Comparison of ENCODE assay signal across 8 cellular contexts in genomic region chr17:7687908-7688807, GRCh38. TPM values are rescaled to one million over a fixed set of nuclear protein-coding genes. Genes with fewer than 3 reads are reported as not detected.
DNase-seq lines count a peak whose midpoint lies in the region; ATAC-seq and TF ChIP-seq lines count a peak whose summit lies in the region.

Gene WRAP53, plus strand, starts transcription at chr17:7688477. Its CDS starts 172 bp downstream, at chr17:7688649.

- peaks cover 25% of the 10 kb centered on the region for H3K4me1 Mint-ChIP-seq in activated naive CD8-positive, alpha-beta T cell treated with anti-CD3 and anti-CD28 coated beads, Interleukin-2, amount 10 ng/mL, durations not matched to agents 7 days and 5 days

- H3K4me3 Mint-ChIP-seq in activated naive CD8-positive, alpha-beta T cell treated with anti-CD3 and anti-CD28 coated beads, Interleukin-2, amount 10 ng/mL, durations not matched to agents 7 days and 5 days = peak within 1 kb of the TSS; percentile 99

- H3K4me1 ChIP-seq in ovary (ENCODE audit: insufficient read depth) (peaks cover 7% of the 10 kb centered on the region), tibial artery (peaks cover 0 to 33% (median 21%) of the 10 kb centered on the region in 4 donors)

- H3K9me2 ChIP-seq in SU-DHL-6 (replicated peaks; ENCODE audit: insufficient read depth, low read length) = no peaks in the 10 kb centered on the region

- H3K27me3 Mint-ChIP-seq in activated naive CD8-positive, alpha-beta T cell treated with anti-CD3 and anti-CD28 coated beads, Interleukin-2, amount 10 ng/mL, durations not matched to agents 7 days and 5 days = no peaks in the 10 kb centered on the region

- DNase-seq in NCI-H128 (lab: John Stamatoyannopoulos, UW; ENCODE audit: unreplicated experiment) = peak; percentile 91
- peak; percentile 98 for DNase-seq in activated naive CD8-positive, alpha-beta T cell treated with anti-CD3 and anti-CD28 coated beads, Interleukin-2, amount 10 ng/mL, durations not matched to agents 7 days and 5 days
- DNase-seq in head of caudate nucleus = peak; percentile 95 to 99 (median 98)
- DNase-seq in ovary = peak; percentile 96 to 99 (median 97)
- DNase-seq in tibial artery = peak; percentile 99

- whole genome bisulfite sequencing in ovary, 3 donors = 0 to 1% (median 1%) methylated on average over 51 of the region's 51 CpGs

- H3F3A ChIP-seq in SU-DHL-6 (ENCODE audit: insufficient read depth) = peaks cover 15% of the 10 kb centered on the region

- H3K4me3 ChIP-seq in SU-DHL-6 (ENCODE audit: insufficient read depth, low read length, poor library complexity, severe bottlenecking) = peak within 1 kb of the TSS; percentile 88
- H3K4me3 ChIP-seq in ovary = peak within 1 kb of the TSS; percentile 94
- peak within 1 kb of the TSS; percentile 82 to 87 for H3K4me3 ChIP-seq in tibial artery

- POLR2A ChIA-PET in activated naive CD8-positive, alpha-beta T cell treated with anti-CD3 and anti-CD28 coated beads, Interleukin-2, amount 10 ng/mL, durations not matched to agents 7 days and 5 days (lab: Charles Lee) = interaction anchor here (0.6 to 4.9 kb wide), 44 partner anchors 16 to 643 kb away, joined by 3 to 57 read pairs (median 4); partner anchors contain the start of genes ACAP1, ATP1B2, CD68 and CNTROB

- H3K27ac Mint-ChIP-seq in activated naive CD8-positive, alpha-beta T cell treated with anti-CD3 and anti-CD28 coated beads, Interleukin-2, amount 10 ng/mL, durations not matched to agents 7 days and 5 days = peak within 1 kb of the TSS; percentile 100

- H2AFZ ChIP-seq in SU-DHL-6 (ENCODE audit: low read depth, low read length, severe bottlenecking) = peak within 1 kb of the TSS; percentile 72

- peak within 1 kb of the TSS; percentile 78 for H3K4me2 ChIP-seq in SU-DHL-6 (ENCODE audit: low read depth, low read length, poor library complexity, severe bottlenecking)

- H3K27ac ChIP-seq in SU-DHL-6 (ENCODE audit: low read depth, low read length) = peak within 1 kb of the TSS; percentile 84
- H3K27ac ChIP-seq in ovary = peak within 1 kb of the TSS; percentile 3 to 93
- H3K27ac ChIP-seq in tibial artery = peak within 1 kb of the TSS; percentile 93 to 94

- H3K79me2 ChIP-seq in SU-DHL-6 (ENCODE audit: insufficient read depth, low read length) = peaks cover 53% of the 10 kb centered on the region

- peaks cover 18% of the 10 kb centered on the region for H3K36me3 Mint-ChIP-seq in activated naive CD8-positive, alpha-beta T cell treated with anti-CD3 and anti-CD28 coated beads, Interleukin-2, amount 10 ng/mL, durations not matched to agents 7 days and 5 days

- peak within 1 kb of the TSS; percentile 87 for H3K9ac ChIP-seq in SU-DHL-6 (ENCODE audit: low read length)

- TF ChIP-seq CTCF in GM12872 (IDR thresholded peaks at IDR 0.05; ENCODE audit: insufficient read depth, low read depth, low read length) (peak; percentile 87), SU-DHL-6 (IDR thresholded peaks at IDR 0.05; ENCODE audit: insufficient read depth, low read length, poor library complexity, severe bottlenecking) (peak; percentile 99), ovary (IDR thresholded peaks at IDR 0.05) (peak; percentile 91 to 99 (median 99)), tibial artery (IDR thresholded peaks at IDR 0.05) (peak; percentile 97 to 99)

- intact Hi-C loops in head of caudate nucleus (cut with DNase I) (loop anchor here (5.0 to 10.0 kb wide), 2 partner anchors 61 to 103 kb away; partner anchors contain the start of genes MPDU1 and SAT2), ovary (cut with DNase I) (loop anchor here (2.0 to 10.0 kb wide), 5 partner anchors 36 to 203 kb away; partner anchors contain the start of genes SHBG (in 3 of the 4), ATP1B2 (in 2 of the 4), POLR2A (in 1 of the 4) and SAT2 (in 1 of the 4)), tibial artery (cut with DNase I; ENCODE audit: low total_unique reads) (loop anchor here (5.0 kb wide), 1 partner anchor 61 kb away; the partner anchor contains the start of gene SAT2)

- H3K9me3 ChIP-seq in SU-DHL-6 (ENCODE audit: insufficient read depth, low read length) (no peaks in the 10 kb centered on the region), ovary (no peaks in the 10 kb centered on the region), tibial artery (no peaks in the 10 kb centered on the region)

- no peaks in the 10 kb centered on the region for H3K9me3 Mint-ChIP-seq in activated naive CD8-positive, alpha-beta T cell treated with anti-CD3 and anti-CD28 coated beads, Interleukin-2, amount 10 ng/mL, durations not matched to agents 7 days and 5 days

- peaks cover 20% of the 10 kb centered on the region for H4K20me1 ChIP-seq in SU-DHL-6 (ENCODE audit: low read depth, low read length)

- TF ChIP-seq EP300 in ovary (IDR thresholded peaks at IDR 0.05) = peak; percentile 53

- H3K27me3 ChIP-seq in SU-DHL-6 (ENCODE audit: low read length) = no peaks in the 10 kb centered on the region
- no peaks in the 10 kb centered on the region for H3K27me3 ChIP-seq in ovary
- H3K27me3 ChIP-seq in tibial artery = no peaks in the 10 kb centered on the region

- peak; percentile 78 for ATAC-seq in HG02678 (IDR thresholded peaks at IDR 0.05; ENCODE audit: unreplicated experiment)
- ATAC-seq in activated naive CD8-positive, alpha-beta T cell treated with anti-CD3 and anti-CD28 coated beads, Interleukin-2, amount 10 ng/mL, durations not matched to agents 7 days and 5 days (ENCODE audit: low read depth) = peak; percentile 85

- H3K36me3 ChIP-seq in SU-DHL-6 (ENCODE audit: low read length) (peaks cover 15% of the 10 kb centered on the region), ovary (no peaks in the 10 kb centered on the region), tibial artery (no peaks in the 10 kb centered on the region)

- peak; percentile 17 for TF ChIP-seq POLR2A in ovary (IDR thresholded peaks at IDR 0.05)

RNA-seq across cellular contexts. Expression of gene WRAP53, which starts in this region (rescaled TPM):
- 10 to 100 TPM; 19.3 to 19.4 TPM for total RNA-seq in activated naive CD8-positive, alpha-beta T cell treated with anti-CD3 and anti-CD28 coated beads, Interleukin-2, amount 10 ng/mL, durations not matched to agents 7 days and 5 days
- total RNA-seq in ovary = 10 to 100 TPM in 1 of 7 donors, 1 to 10 TPM in 6; 1.1 to 10.1 (median 6.9) TPM
- 1 to 10 TPM; 4.3 to 6.1 TPM for polyA plus RNA-seq in ovary

Comparison
In these comparisons a context has a peak if more than half of its experiments do, and no peak if none do; other contexts are left out.
1. Peak in every context shown above with its lines: DNase-seq, ATAC-seq, H3K4me3 ChIP-seq and H3K27ac ChIP-seq.